24 cellular contexts compared by ENCODE assay signal in genomic region chr9:128484686-128485413, GRCh38.
"Had no signal": no experiment of that assay in that cellular context is flagged by ENCODE, and none has a peak within 500 bp of the region (broad histone marks: within the 10 kb centered on the region; RNA-seq: fewer than 3 reads in every experiment).

No MANE protein-coding gene starts in this region.

- H3K9me3 Mint-ChIP-seq: activated naive CD8-positive, alpha-beta T cell treated with anti-CD3 and anti-CD28 coated beads, Interleukin-2, amount 10 ng/mL, durations not matched to agents 7 days and 5 days; activated T-helper 2 cell treated with anti-CD3 and anti-CD28 coated beads, Interferon-gamma antibody, Interleukin-2, Interleukin-4, amounts not matched to agents 10 μg/mL and 5 μg/mL and 100 μg/mL, durations not matched to agents 14 hours and 24 hours and 36 hours; central memory CD8-positive, alpha-beta T cell; natural killer cell; T-helper 2 cell treated with Interferon-gamma antibody and Interleukin-4, amounts not matched to agents 5 μg/mL and 100 μg/mL, for 36 hours had no signal

- H3K27ac Mint-ChIP-seq: activated naive CD8-positive, alpha-beta T cell treated with anti-CD3 and anti-CD28 coated beads, Interleukin-2, amount 10 ng/mL, durations not matched to agents 7 days and 5 days; activated T-helper 2 cell treated with anti-CD3 and anti-CD28 coated beads, Interferon-gamma antibody, Interleukin-2, Interleukin-4, amounts not matched to agents 10 μg/mL and 5 μg/mL and 100 μg/mL, durations not matched to agents 14 hours and 24 hours and 36 hours; natural killer cell; T-helper 2 cell treated with Interferon-gamma antibody and Interleukin-4, amounts not matched to agents 5 μg/mL and 100 μg/mL, for 36 hours had no signal

- DNase-seq: activated CD4-positive, CD25-positive, alpha-beta regulatory T cell treated with anti-CD3 and anti-CD28 coated beads, Interleukin-2, amount 50 U/mL, for 72 hours; activated naive CD4-positive, alpha-beta T cell; activated naive CD8-positive, alpha-beta T cell treated with anti-CD3 and anti-CD28 coated beads, Interleukin-2, amount 10 ng/mL, durations not matched to agents 7 days and 5 days; activated T-cell treated with anti-CD3 and anti-CD28 coated beads, Interleukin-2, amount 50 U/mL, for 1 hour; amniotic stem cell; cortex of kidney; effector CD8-positive, alpha-beta T cell; foreskin keratinocyte; left ventricle myocardium inferior; mammary epithelial cell; midbrain; natural killer cell; nucleus accumbens; SK-N-SH; small intestine; stimulated activated CD4-positive, alpha-beta T cell treated with anti-CD3 and anti-CD28 coated beads, Interleukin-2, amount 100 ng/mL, for 24 hours; stimulated activated naive CD4-positive, alpha-beta T cell treated with Interleukin-2 at 50 U/mL for 16 hours; substantia nigra; thyroid gland; upper lobe of right lung had no signal

- H3K4me3 Mint-ChIP-seq: activated naive CD8-positive, alpha-beta T cell treated with anti-CD3 and anti-CD28 coated beads, Interleukin-2, amount 10 ng/mL, durations not matched to agents 7 days and 5 days; central memory CD8-positive, alpha-beta T cell; natural killer cell; T-helper 2 cell treated with Interferon-gamma antibody and Interleukin-4, amounts not matched to agents 5 μg/mL and 100 μg/mL, for 36 hours had no signal

- ATAC-seq: foreskin keratinocyte, natural killer cell, sciatic nerve, upper lobe of right lung had no signal

- H3K27me3 Mint-ChIP-seq: activated naive CD8-positive, alpha-beta T cell treated with anti-CD3 and anti-CD28 coated beads, Interleukin-2, amount 10 ng/mL, durations not matched to agents 7 days and 5 days; central memory CD8-positive, alpha-beta T cell had no signal

- H3K4me1 Mint-ChIP-seq: activated naive CD8-positive, alpha-beta T cell treated with anti-CD3 and anti-CD28 coated beads, Interleukin-2, amount 10 ng/mL, durations not matched to agents 7 days and 5 days; central memory CD8-positive, alpha-beta T cell; natural killer cell had no signal
